In the genomic region with DNA sequence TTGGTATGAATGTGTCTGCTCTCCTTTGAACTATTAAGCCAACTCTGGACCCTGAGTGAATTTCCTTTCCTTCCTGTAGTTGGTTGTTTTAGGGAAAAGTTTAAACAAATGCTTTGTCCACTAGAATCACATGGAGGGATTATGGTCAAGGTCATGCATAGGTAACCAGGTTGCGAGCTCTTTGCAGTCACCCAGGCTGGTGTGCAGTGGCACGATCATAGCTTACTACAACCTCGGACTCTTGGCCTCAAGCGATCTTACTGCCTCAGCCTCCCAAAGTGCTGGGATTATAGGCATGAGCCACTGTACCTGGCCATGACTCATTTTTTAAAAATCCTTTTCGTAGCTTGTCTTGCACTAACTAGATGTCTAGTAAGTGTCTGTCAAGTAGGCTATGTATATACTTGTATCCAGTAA, we compare ENCODE assay signal across 1 cellular context.
TF ChIP-seq lines count a peak whose summit lies in the region.

No MANE protein-coding gene starts in this region.

TF ChIP-seq in HepG2, 621 proteins besides CTCF, POLR2A, EP300 and RAD21 (continued from another document):
- TF ChIP-seq, protein P1, sequence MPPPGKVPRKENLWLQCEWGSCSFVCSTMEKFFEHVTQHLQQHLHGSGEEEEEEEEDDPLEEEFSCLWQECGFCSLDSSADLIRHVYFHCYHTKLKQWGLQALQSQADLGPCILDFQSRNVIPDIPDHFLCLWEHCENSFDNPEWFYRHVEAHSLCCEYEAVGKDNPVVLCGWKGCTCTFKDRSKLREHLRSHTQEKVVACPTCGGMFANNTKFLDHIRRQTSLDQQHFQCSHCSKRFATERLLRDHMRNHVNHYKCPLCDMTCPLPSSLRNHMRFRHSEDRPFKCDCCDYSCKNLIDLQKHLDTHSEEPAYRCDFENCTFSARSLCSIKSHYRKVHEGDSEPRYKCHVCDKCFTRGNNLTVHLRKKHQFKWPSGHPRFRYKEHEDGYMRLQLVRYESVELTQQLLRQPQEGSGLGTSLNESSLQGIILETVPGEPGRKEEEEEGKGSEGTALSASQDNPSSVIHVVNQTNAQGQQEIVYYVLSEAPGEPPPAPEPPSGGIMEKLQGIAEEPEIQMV (CRISPR knock-in tag; IDR thresholded peaks at IDR 0.05; ENCODE audit: low read depth), result no peak
- TF ChIP-seq MED1 (CRISPR knock-in tag; IDR thresholded peaks at IDR 0.05), result peak; percentile 95
- TF ChIP-seq NR2C2 (CRISPR knock-in tag; IDR thresholded peaks at IDR 0.05; ENCODE audit: borderline replicate concordance), result 0 out of 2 replicates have a peak, but pooled peaks have one; percentile 18
- TF ChIP-seq PITX1 (CRISPR knock-in tag; IDR thresholded peaks at IDR 0.05), result peak; percentile 100
- no peak for TF ChIP-seq ZNF3 (CRISPR knock-in tag; IDR thresholded peaks at IDR 0.05)
- TF ChIP-seq, protein P2, sequence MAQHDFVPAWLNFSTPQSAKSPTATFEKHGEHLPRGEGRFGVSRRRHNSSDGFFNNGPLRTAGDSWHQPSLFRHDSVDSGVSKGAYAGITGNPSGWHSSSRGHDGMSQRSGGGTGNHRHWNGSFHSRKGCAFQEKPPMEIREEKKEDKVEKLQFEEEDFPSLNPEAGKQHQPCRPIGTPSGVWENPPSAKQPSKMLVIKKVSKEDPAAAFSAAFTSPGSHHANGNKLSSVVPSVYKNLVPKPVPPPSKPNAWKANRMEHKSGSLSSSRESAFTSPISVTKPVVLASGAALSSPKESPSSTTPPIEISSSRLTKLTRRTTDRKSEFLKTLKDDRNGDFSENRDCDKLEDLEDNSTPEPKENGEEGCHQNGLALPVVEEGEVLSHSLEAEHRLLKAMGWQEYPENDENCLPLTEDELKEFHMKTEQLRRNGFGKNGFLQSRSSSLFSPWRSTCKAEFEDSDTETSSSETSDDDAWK (CRISPR knock-in tag; IDR thresholded peaks at IDR 0.05), result no peak
- TF ChIP-seq RNF2 (conservative IDR thresholded peaks at IDR 0.05; ENCODE audit: low read depth), result no peak
- peak; percentile 30; the same call in 1 of the 2 replicates for TF ChIP-seq ZNF335 (CRISPR knock-in tag; IDR thresholded peaks at IDR 0.05)
- no peak for TF ChIP-seq SMAD9 (CRISPR knock-in tag; IDR thresholded peaks at IDR 0.05)
- TF ChIP-seq ZNF207 (IDR thresholded peaks at IDR 0.05; ENCODE audit: borderline replicate concordance), result no peak
- TF ChIP-seq SNAPC2 (CRISPR knock-in tag; IDR thresholded peaks at IDR 0.05), result 0 out of 2 replicates have a peak, but pooled peaks have one; percentile 13
- TF ChIP-seq ZNF251 (CRISPR knock-in tag; IDR thresholded peaks at IDR 0.05), result no peak
- TF ChIP-seq SMARCC2 (IDR thresholded peaks at IDR 0.05), result no peak
- no peak for TF ChIP-seq ZFP62 (CRISPR knock-in tag; IDR thresholded peaks at IDR 0.05)
- TF ChIP-seq ZNF224 (CRISPR knock-in tag; IDR thresholded peaks at IDR 0.05), result 0 out of 2 replicates have a peak, but pooled peaks have one; percentile 41
- peak; percentile 55; the same call in 1 of the 2 replicates for TF ChIP-seq KDM2A (CRISPR knock-in tag; IDR thresholded peaks at IDR 0.05; ENCODE audit: borderline replicate concordance, low read depth)
- peak; percentile 67 for TF ChIP-seq DMAP1 (CRISPR knock-in tag; IDR thresholded peaks at IDR 0.05)
- peak; percentile 57; the same call in 1 of the 2 replicates for TF ChIP-seq ZFP1 (CRISPR knock-in tag; IDR thresholded peaks at IDR 0.05)
- TF ChIP-seq HIVEP1 (CRISPR knock-in tag; IDR thresholded peaks at IDR 0.05), result no peak
- peak; percentile 33; the same call in 1 of the 2 replicates for TF ChIP-seq NFYC (CRISPR knock-in tag; IDR thresholded peaks at IDR 0.05)
- TF ChIP-seq, protein P3, sequence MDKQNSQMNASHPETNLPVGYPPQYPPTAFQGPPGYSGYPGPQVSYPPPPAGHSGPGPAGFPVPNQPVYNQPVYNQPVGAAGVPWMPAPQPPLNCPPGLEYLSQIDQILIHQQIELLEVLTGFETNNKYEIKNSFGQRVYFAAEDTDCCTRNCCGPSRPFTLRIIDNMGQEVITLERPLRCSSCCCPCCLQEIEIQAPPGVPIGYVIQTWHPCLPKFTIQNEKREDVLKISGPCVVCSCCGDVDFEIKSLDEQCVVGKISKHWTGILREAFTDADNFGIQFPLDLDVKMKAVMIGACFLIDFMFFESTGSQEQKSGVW (CRISPR knock-in tag; IDR thresholded peaks at IDR 0.05; ENCODE audit: borderline replicate concordance), result no peak
- TF ChIP-seq SATB2 (CRISPR knock-in tag; IDR thresholded peaks at IDR 0.05), result no peak
- TF ChIP-seq, protein P4, sequence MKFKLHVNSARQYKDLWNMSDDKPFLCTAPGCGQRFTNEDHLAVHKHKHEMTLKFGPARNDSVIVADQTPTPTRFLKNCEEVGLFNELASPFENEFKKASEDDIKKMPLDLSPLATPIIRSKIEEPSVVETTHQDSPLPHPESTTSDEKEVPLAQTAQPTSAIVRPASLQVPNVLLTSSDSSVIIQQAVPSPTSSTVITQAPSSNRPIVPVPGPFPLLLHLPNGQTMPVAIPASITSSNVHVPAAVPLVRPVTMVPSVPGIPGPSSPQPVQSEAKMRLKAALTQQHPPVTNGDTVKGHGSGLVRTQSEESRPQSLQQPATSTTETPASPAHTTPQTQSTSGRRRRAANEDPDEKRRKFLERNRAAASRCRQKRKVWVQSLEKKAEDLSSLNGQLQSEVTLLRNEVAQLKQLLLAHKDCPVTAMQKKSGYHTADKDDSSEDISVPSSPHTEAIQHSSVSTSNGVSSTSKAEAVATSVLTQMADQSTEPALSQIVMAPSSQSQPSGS (CRISPR knock-in tag; IDR thresholded peaks at IDR 0.05), result no peak
- TF ChIP-seq NCOR1 (IDR thresholded peaks at IDR 0.05; ENCODE audit: borderline replicate concordance, low read length), result peak; percentile 41; the same call in 1 of the 2 replicates
TF ChIP-seq in HepG2: peak in this region for 197.
